Comparison of ENCODE assay signal across 9 cellular contexts in genomic region chr5:92518318-92518913, GRCh38.
A peak's percentile ranks its signal among the peaks of the same experiment; 100 is the strongest.
DNase-seq lines count a peak whose midpoint lies in the region; ATAC-seq and TF ChIP-seq lines count a peak whose summit lies in the region.
"Had no signal": no experiment of that assay in that cellular context is flagged by ENCODE, and none has a peak within 500 bp of the region (broad histone marks: within the 10 kb centered on the region; RNA-seq: fewer than 3 reads in every experiment).

No MANE protein-coding gene starts in this region.

- POLR2A ChIA-PET in BJ (lab: Charles Lee): no interaction called here

- H3K27me3 ChIP-seq in BJ (ENCODE audit: control insufficient read depth, insufficient read depth, low read length) (no peaks in the 10 kb centered on the region), colonic mucosa (no peaks in the 10 kb centered on the region), neural progenitor cell (no peaks in the 10 kb centered on the region), ovary (no peaks in the 10 kb centered on the region)
- H3K27me3 ChIP-seq: neutrophil had no signal

- peaks cover 3% of the 10 kb centered on the region for H3K27me3 Mint-ChIP-seq in neural progenitor cell (ENCODE audit: insufficient read depth, low read depth)

- no peak overlapping the region for H3K4me3 Mint-ChIP-seq in neural progenitor cell

- H3K9ac ChIP-seq in colonic mucosa (ENCODE audit: low read depth in 2 of 2, low read length in 2 of 2): no peak overlapping the region
- no peak overlapping the region for H3K9ac ChIP-seq in neural progenitor cell

- no peaks in the 10 kb centered on the region for H3K36me3 ChIP-seq in BJ (ENCODE audit: control insufficient read depth, insufficient read depth, low read length)
- H3K36me3 ChIP-seq in colonic mucosa: no peaks in the 10 kb centered on the region
- no peaks in the 10 kb centered on the region for H3K36me3 ChIP-seq in neural progenitor cell
- no peaks in the 10 kb centered on the region for H3K36me3 ChIP-seq in ovary
- H3K36me3 ChIP-seq: neutrophil had no signal

- H3K4me1 Mint-ChIP-seq in neural progenitor cell: no peaks in the 10 kb centered on the region

- no peaks in the 10 kb centered on the region for H3F3A ChIP-seq in neural progenitor cell (ENCODE audit: low read depth)

- WGBS in ovary, 3 donors: 52 to 57% (median 57%) methylated on average over 4 of the region's 4 CpGs

- CTCF ChIA-PET in BJ (lab: Yijun Ruan, JAX): interaction anchor here (0.6 to 1.6 kb wide), 4 partner anchors 19 to 180 kb away, joined by 3 to 6 read pairs (median 3); no protein-coding TSS in a partner anchor

- H3K4me1 ChIP-seq in colonic mucosa: no peaks in the 10 kb centered on the region
- H3K4me1 ChIP-seq in neural progenitor cell: no peaks in the 10 kb centered on the region
- peaks cover 2% of the 10 kb centered on the region for H3K4me1 ChIP-seq in ovary (ENCODE audit: insufficient read depth)

- no peak for TF ChIP-seq EP300 in ovary (IDR thresholded peaks at IDR 0.05)

- H3K27ac Mint-ChIP-seq in neural progenitor cell: no peak overlapping the region

- no peaks in the 10 kb centered on the region for H3K36me3 Mint-ChIP-seq in neural progenitor cell

- H2AFZ ChIP-seq in neural progenitor cell (replicated peaks): peak overlapping the region; percentile 89

- H3K9me3 ChIP-seq in colonic mucosa: no peaks in the 10 kb centered on the region
- no peaks in the 10 kb centered on the region for H3K9me3 ChIP-seq in neural progenitor cell (ENCODE audit: low read depth)
- H3K9me3 ChIP-seq in ovary: no peaks in the 10 kb centered on the region
- H3K9me3 ChIP-seq: neutrophil had no signal

- intact Hi-C loops in colonic mucosa (cut with DNase I) (no loop called here), ovary (cut with DNase I) (no loop called here)

- no peaks in the 10 kb centered on the region for H4K20me1 ChIP-seq in neural progenitor cell (ENCODE audit: low read depth)

- TF ChIP-seq POLR2A in ovary (IDR thresholded peaks at IDR 0.05): no peak

- H3K79me2 ChIP-seq in neural progenitor cell (ENCODE audit: low read depth): no peaks in the 10 kb centered on the region

- H3K9me3 Mint-ChIP-seq in neural progenitor cell: peaks cover 9% of the 10 kb centered on the region

- H3K4me3 ChIP-seq in BJ (ENCODE audit: low read depth, low read length) (no peak overlapping the region), colonic mucosa (no peak overlapping the region), neural progenitor cell (no peak overlapping the region), ovary (no peak overlapping the region)

- TF ChIP-seq CTCF in BJ (IDR thresholded peaks at IDR 0.05; ENCODE audit: insufficient read depth, low read depth, low read length) (peak; percentile 58), colonic mucosa (IDR thresholded peaks at IDR 0.05) (peak; percentile 39), neural progenitor cell (IDR thresholded peaks at IDR 0.05) (peak; percentile 63), ovary (IDR thresholded peaks at IDR 0.05) (peak in 1 of 3 donors; percentile 12)

- no peak overlapping the region for H3K27ac ChIP-seq in colonic mucosa
- no peak overlapping the region for H3K27ac ChIP-seq in neural progenitor cell
- no peak overlapping the region for H3K27ac ChIP-seq in ovary
- H3K27ac ChIP-seq: neutrophil had no signal

- ATAC-seq in GM18867 (IDR thresholded peaks at IDR 0.05; ENCODE audit: unreplicated experiment): peak; percentile 100
- peak; percentile 100 for ATAC-seq in HG02938 (IDR thresholded peaks at IDR 0.05; ENCODE audit: unreplicated experiment)

- DNase-seq in BJ (ENCODE audit: low read depth): no peak
- peak; percentile 48 for DNase-seq in NCI-H345 (lab: John Stamatoyannopoulos, UW)
- no peak for DNase-seq in colonic mucosa
- peak; percentile 46 for DNase-seq in neural progenitor cell (ENCODE audit: low spot score)
- DNase-seq in ovary: no peak
- no peak for DNase-seq in stimulated activated CD4-positive, alpha-beta T cell treated with anti-CD3 and anti-CD28 coated beads, Interleukin-1b, Interleukin-23, amount 100 ng/mL, for 48 hours

- no peak overlapping the region for H3K4me2 ChIP-seq in neural progenitor cell

Comparison
In these comparisons a context has a peak if more than half of its experiments do, and no peak if none do; other contexts are left out.
1. DNase-seq: peak in NCI-H345 (single experiment) and neural progenitor cell (single experiment); none in BJ (single experiment), colonic mucosa (single experiment), ovary (0 of 5) and stimulated activated CD4-positive, alpha-beta T cell treated with anti-CD3 and anti-CD28 coated beads, Interleukin-1b, Interleukin-23, amount 100 ng/mL, for 48 hours (single experiment).